Comparison of ENCODE assay signal across 13 cellular contexts in the genomic region with DNA sequence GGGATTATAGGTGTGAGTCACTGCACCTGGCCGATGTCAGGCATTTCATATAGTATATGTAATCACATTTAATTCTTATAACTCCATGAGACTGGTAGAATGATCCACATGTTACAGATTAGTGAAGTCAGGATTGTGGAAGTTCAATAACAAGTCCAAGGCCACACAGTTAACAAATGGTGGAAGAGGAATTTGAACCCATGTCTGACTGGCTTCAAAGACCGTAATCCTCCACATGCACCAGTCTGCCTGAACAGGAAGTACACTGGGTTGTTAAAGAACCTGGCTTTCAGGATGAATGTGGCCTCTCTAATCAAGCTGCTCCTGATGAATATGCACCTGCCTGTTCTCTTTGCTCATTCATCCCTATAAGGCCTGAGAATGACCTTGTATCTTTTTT.
"Had no signal": no experiment of that assay in that cellular context is flagged by ENCODE, and none has a peak within 500 bp of the region (broad histone marks: within the 10 kb centered on the region; RNA-seq: fewer than 3 reads in every experiment).

No MANE protein-coding gene starts in this region.

- H3K27ac Mint-ChIP-seq: dendritic cell treated with granulocyte-macrophage colony-stimulating factor and Interleukin-4, amounts not matched to agents 40 ng/mL and 50 ng/mL, for 4 days; effector memory CD8-positive, alpha-beta T cell; naive thymus-derived CD8-positive, alpha-beta T cell; stimulated activated naive B cell treated with anti-CD40 and anti-IgM and Interleukin-4, amounts not matched to agents 10 μg/mL and 1 μg/mL and 100 μg/mL, for 72 hours; stimulated activated naive CD8-positive, alpha-beta T cell treated with anti-CD3 and anti-CD28 coated beads, Interleukin-15, amount 100 ng/mL, for 72 hours had no signal

- H3K36me3 Mint-ChIP-seq: naive thymus-derived CD8-positive, alpha-beta T cell; stimulated activated naive B cell treated with anti-CD40 and anti-IgM and Interleukin-4, amounts not matched to agents 10 μg/mL and 1 μg/mL and 100 μg/mL, for 72 hours had no signal

- H3K4me1 Mint-ChIP-seq: naive thymus-derived CD8-positive, alpha-beta T cell; stimulated activated naive B cell treated with anti-CD40 and anti-IgM and Interleukin-4, amounts not matched to agents 10 μg/mL and 1 μg/mL and 100 μg/mL, for 72 hours; stimulated activated naive CD8-positive, alpha-beta T cell treated with anti-CD3 and anti-CD28 coated beads, Interleukin-15, amount 100 ng/mL, for 72 hours had no signal

- H3K9me3 Mint-ChIP-seq: dendritic cell treated with granulocyte-macrophage colony-stimulating factor and Interleukin-4, amounts not matched to agents 40 ng/mL and 50 ng/mL, for 4 days; effector memory CD8-positive, alpha-beta T cell; naive thymus-derived CD8-positive, alpha-beta T cell; stimulated activated naive B cell treated with anti-CD40 and anti-IgM and Interleukin-4, amounts not matched to agents 10 μg/mL and 1 μg/mL and 100 μg/mL, for 72 hours; stimulated activated naive CD8-positive, alpha-beta T cell treated with anti-CD3 and anti-CD28 coated beads, Interleukin-15, amount 100 ng/mL, for 72 hours had no signal

- ATAC-seq: effector memory CD8-positive, alpha-beta T cell; gastroesophageal sphincter; left lobe of liver; naive thymus-derived CD8-positive, alpha-beta T cell; stimulated activated naive B cell treated with anti-CD40 and anti-IgM and Interleukin-4, amounts not matched to agents 10 μg/mL and 1 μg/mL and 100 μg/mL, for 72 hours; stimulated activated naive CD8-positive, alpha-beta T cell treated with anti-CD3 and anti-CD28 coated beads, Interleukin-15, amount 100 ng/mL, for 72 hours had no signal

- H3K4me3 Mint-ChIP-seq: dendritic cell treated with granulocyte-macrophage colony-stimulating factor and Interleukin-4, amounts not matched to agents 40 ng/mL and 50 ng/mL, for 4 days; effector memory CD8-positive, alpha-beta T cell; naive thymus-derived CD8-positive, alpha-beta T cell; stimulated activated naive B cell treated with anti-CD40 and anti-IgM and Interleukin-4, amounts not matched to agents 10 μg/mL and 1 μg/mL and 100 μg/mL, for 72 hours; stimulated activated naive CD8-positive, alpha-beta T cell treated with anti-CD3 and anti-CD28 coated beads, Interleukin-15, amount 100 ng/mL, for 72 hours had no signal

- DNase-seq: effector memory CD8-positive, alpha-beta T cell; glutamatergic neuron; islet precursor cell; mammary epithelial cell; naive thymus-derived CD8-positive, alpha-beta T cell; posterior cingulate gyrus; stimulated activated CD4-positive, alpha-beta T cell treated with anti-CD3 and anti-CD28 coated beads, Interleukin-4, amount 100 ng/mL, for 1 hour; stimulated activated naive B cell treated with anti-CD40 and anti-IgM and Interleukin-4, amounts not matched to agents 10 μg/mL and 1 μg/mL and 100 μg/mL, for 72 hours; stimulated activated naive CD8-positive, alpha-beta T cell treated with anti-CD3 and anti-CD28 coated beads, Interleukin-15, amount 100 ng/mL, for 72 hours; trophoblast cell had no signal
